15 cellular contexts compared by ENCODE assay signal in genomic region chr1:169129109-169129789, GRCh38. TPM values are rescaled to one million over a fixed set of nuclear protein-coding genes. Genes with fewer than 3 reads are reported as not detected.
A peak's percentile ranks its signal among the peaks of the same experiment; 100 is the strongest.
DNase-seq lines count a peak whose midpoint lies in the region; ATAC-seq and TF ChIP-seq lines count a peak whose summit lies in the region.
"Had no signal": no experiment of that assay in that cellular context is flagged by ENCODE, and none has a peak within 500 bp of the region (broad histone marks: within the 10 kb centered on the region; RNA-seq: fewer than 3 reads in every experiment).

No MANE protein-coding gene starts in this region.

- TF ChIP-seq CTCF in PC-3 (conservative IDR thresholded peaks at IDR 0.05; ENCODE audit: low read depth, low read length): no peak
- no peak for TF ChIP-seq CTCF in esophagus muscularis mucosa (IDR thresholded peaks at IDR 0.05)

- H3K79me2 ChIP-seq in PC-3 (ENCODE audit: low read length): peaks cover 39% of the 10 kb centered on the region

- POLR2A ChIA-PET in PC-3 (lab: Charles Lee; ENCODE audit: unreplicated experiment): no interaction called here

- H3F3A ChIP-seq in PC-3 (ENCODE audit: low read length, unreplicated experiment): no peaks in the 10 kb centered on the region

- in situ Hi-C loops in Caki2 (cut with HindIII; ENCODE audit: low pct_unique_long_range_greater_than_20kb, low sequenced_read_pairs): loop anchor here (25.0 kb wide), 1 partner anchor 517 kb away; no protein-coding TSS in a partner anchor

- no peak overlapping the region for H3K9ac ChIP-seq in PC-3 (ENCODE audit: low read length)

- H3K27ac ChIP-seq in PC-3 (ENCODE audit: low read length) (peak overlapping the region; percentile 44), esophagus muscularis mucosa (replicated peaks in 1 of 4) (peak overlapping the region; percentile 25 to 64 (median 44))
- H3K27ac ChIP-seq: PC-9 had no signal

- peak; percentile 84 for ATAC-seq in PC-3
- no peak for ATAC-seq in HG03097 (IDR thresholded peaks at IDR 0.05; ENCODE audit: low FRiP score, unreplicated experiment)
- ATAC-seq: HCT116; natural killer cell treated with Interleukin-12 subunit alpha and Interleukin-12 subunit beta and Interleukin-15 and Interleukin-18, amount 100 ng/mL, for 72 hours had no signal

- H3K27me3 ChIP-seq in PC-3 (ENCODE audit: low read length): no peaks in the 10 kb centered on the region
- no peaks in the 10 kb centered on the region for H3K27me3 ChIP-seq in esophagus muscularis mucosa

- 62% methylated on average over 6 of the region's 6 CpGs for WGBS in esophagus muscularis mucosa

- peaks cover 45% of the 10 kb centered on the region for H3K4me1 ChIP-seq in PC-3 (ENCODE audit: insufficient read depth, low read length)
- H3K4me1 ChIP-seq in esophagus muscularis mucosa: peaks cover 17 to 67% (median 59%) of the 10 kb centered on the region in 4 donors

- no peak overlapping the region for H2AFZ ChIP-seq in PC-3 (ENCODE audit: low read length)
- H2AFZ ChIP-seq: PC-9 had no signal

- peak; percentile 68 for DNase-seq in Caki2 (ENCODE audit: low read depth)
- DNase-seq in PC-3: peak; percentile 90
- DNase-seq in esophagus muscularis mucosa (ENCODE audit: extremely low spot score): no peak
- peak; percentile 49 for DNase-seq in putamen (ENCODE audit: low spot score)
- DNase-seq in NCI-H82 treated with DMSO at 0.1 percent for 48 hours (lab: John Stamatoyannopoulos, UW; ENCODE audit: unreplicated experiment): no peak
- no peak for DNase-seq in NCI-H2196 treated with DMSO at 0.1 percent for 48 hours (lab: John Stamatoyannopoulos, UW; ENCODE audit: unreplicated experiment)
- DNase-seq: activated CD4-positive, alpha-beta T cell treated with anti-CD3 and anti-CD28 coated beads, Interleukin-2, amount 50 U/mL, for 4 hours; activated T-cell treated with anti-CD3 and anti-CD28 coated beads, Interleukin-2, amount 50 U/mL, for 1 hour; DMS 273 treated with DMSO at 0.1 percent for 48 hours; NCI-H1694 treated with DMSO at 0.1 percent for 48 hours; NCI-H510A; PC-9 had no signal

- H3K4me3 ChIP-seq in PC-3 (ENCODE audit: low read length) (peak overlapping the region; percentile 12), esophagus muscularis mucosa (no peak overlapping the region)
- H3K4me3 ChIP-seq: PC-9 had no signal

- H3K9me2 ChIP-seq in PC-3 (replicated peaks; ENCODE audit: low read length): no peaks in the 10 kb centered on the region

- CTCF ChIA-PET in PC-3 (lab: Charles Lee): no interaction called here

- no peaks in the 10 kb centered on the region for H4K20me1 ChIP-seq in PC-3 (ENCODE audit: low read length)

- no TSS peak for BruUV-seq in PC-3 (replicated peaks; lab: Mats Ljungman, UMichigan)

- H3K4me2 ChIP-seq in PC-3 (ENCODE audit: low read length): peak overlapping the region; percentile 45
- H3K4me2 ChIP-seq: PC-9 had no signal

- no peaks in the 10 kb centered on the region for H3K9me3 ChIP-seq in PC-3 (ENCODE audit: low read length)
- no peaks in the 10 kb centered on the region for H3K9me3 ChIP-seq in esophagus muscularis mucosa

- H3K36me3 ChIP-seq in PC-3 (ENCODE audit: low read depth, low read length) (peaks cover 85% of the 10 kb centered on the region), esophagus muscularis mucosa (peaks cover 6 to 80% (median 46%) of the 10 kb centered on the region in 4 donors)

- TF ChIP-seq POLR2A in esophagus muscularis mucosa (IDR thresholded peaks at IDR 0.05; ENCODE audit: low read depth): no peak

- no peak for TF ChIP-seq EP300 in esophagus muscularis mucosa (IDR thresholded peaks at IDR 0.05)

- intact Hi-C loops in PC-3 (cut with micrococcal nuclease) (loop anchor here (1.0 kb wide), 1 partner anchor 219 kb away; no protein-coding TSS in a partner anchor), esophagus muscularis mucosa (cut with DNase I) (no loop called here)

RNA-seq across cellular contexts. Expression of gene ATP1B1, which starts 22.8 kb away (rescaled TPM):
- 115 and 153 TPM in 2 replicates for total RNA-seq in Caki2 (2014; rRNA removed; shearing (Covaris generic); ENCODE audit: low replicate concordance)
- 68.7 and 76.6 TPM in 2 replicates for total RNA-seq in PC-3 (2014; rRNA removed)
- total RNA-seq in esophagus muscularis mucosa: 10 to 100 TPM; 69.4 to 88.6 (median 78.3) TPM

Comparison
In these comparisons a context has a peak if more than half of its experiments do, and no peak if none do; other contexts are left out.
1. DNase-seq: peak in Caki2 (single experiment), PC-3 (single experiment) and putamen (single experiment); none in esophagus muscularis mucosa (single experiment), NCI-H82 treated with DMSO at 0.1 percent for 48 hours (single experiment) and NCI-H2196 treated with DMSO at 0.1 percent for 48 hours (single experiment).